In genomic region chr18:59026364-59026763, GRCh38 we compare ENCODE assay signal across 21 cellular contexts.
"Had no signal": no experiment of that assay in that cellular context is flagged by ENCODE, and none has a peak within 500 bp of the region (broad histone marks: within the 10 kb centered on the region; RNA-seq: fewer than 3 reads in every experiment).

No MANE protein-coding gene starts in this region.

- DNase-seq: activated B cell treated with CpG ODN at 0.5 μM for 24 hours; activated CD4-positive, alpha-beta T cell treated with anti-CD3 and anti-CD28 coated beads for 1 hour; activated CD4-positive, alpha-beta T cell treated with anti-CD3 and anti-CD28 coated beads, Interleukin-2, amount 10 ng/mL, durations not matched to agents 24 days and 14 days; activated CD4-positive, alpha-beta T cell treated with anti-CD3 and anti-CD28 coated beads, Interleukin-2, amount 50 U/mL, for 48 hours; activated CD8-positive, alpha-beta memory T cell treated with anti-CD3 and anti-CD28 coated beads, Interleukin-2, amount 10 ng/mL, durations not matched to agents 7 days and 5 days; activated effector memory CD4-positive, alpha-beta T cell treated with anti-CD3 and anti-CD28 coated beads, Interleukin-2, amount 50 U/mL, for 16 hours; activated naive CD4-positive, alpha-beta T cell treated with Interleukin-2 at 50 U/mL for 16 hours; activated naive CD8-positive, alpha-beta T cell treated with anti-CD3 and anti-CD28 coated beads, Interleukin-2, amount 50 U/mL, for 24 hours; activated T-cell treated with anti-CD3 and anti-CD28 coated beads, Interleukin-2, amount 50 U/mL, for 24 hours; amniotic stem cell; Karpas-422; NCI-H1048; NCI-H1417; NCI-H1930; NCI-H2171 treated with DMSO at 0.1 percent for 48 hours; NCI-H510A treated with DMSO at 0.1 percent for 48 hours; SHP77; T-helper 17 cell; T-helper 9 cell had no signal

- H3K4me3 ChIP-seq: K562 had no signal

- ATAC-seq: activated CD8-positive, alpha-beta memory T cell treated with anti-CD3 and anti-CD28 coated beads, Interleukin-2, amount 10 ng/mL, durations not matched to agents 7 days and 5 days; activated naive CD4-positive, alpha-beta T cell treated with anti-CD3 and anti-CD28 coated beads, Interleukin-2, amount 50 U/mL, for 72 hours; activated naive CD8-positive, alpha-beta T cell treated with anti-CD3 and anti-CD28 coated beads, Interleukin-2, amount 50 U/mL, for 24 hours; K562; T-helper 17 cell had no signal
